ENCODE assay signal across 8 cellular contexts in the genomic region with DNA sequence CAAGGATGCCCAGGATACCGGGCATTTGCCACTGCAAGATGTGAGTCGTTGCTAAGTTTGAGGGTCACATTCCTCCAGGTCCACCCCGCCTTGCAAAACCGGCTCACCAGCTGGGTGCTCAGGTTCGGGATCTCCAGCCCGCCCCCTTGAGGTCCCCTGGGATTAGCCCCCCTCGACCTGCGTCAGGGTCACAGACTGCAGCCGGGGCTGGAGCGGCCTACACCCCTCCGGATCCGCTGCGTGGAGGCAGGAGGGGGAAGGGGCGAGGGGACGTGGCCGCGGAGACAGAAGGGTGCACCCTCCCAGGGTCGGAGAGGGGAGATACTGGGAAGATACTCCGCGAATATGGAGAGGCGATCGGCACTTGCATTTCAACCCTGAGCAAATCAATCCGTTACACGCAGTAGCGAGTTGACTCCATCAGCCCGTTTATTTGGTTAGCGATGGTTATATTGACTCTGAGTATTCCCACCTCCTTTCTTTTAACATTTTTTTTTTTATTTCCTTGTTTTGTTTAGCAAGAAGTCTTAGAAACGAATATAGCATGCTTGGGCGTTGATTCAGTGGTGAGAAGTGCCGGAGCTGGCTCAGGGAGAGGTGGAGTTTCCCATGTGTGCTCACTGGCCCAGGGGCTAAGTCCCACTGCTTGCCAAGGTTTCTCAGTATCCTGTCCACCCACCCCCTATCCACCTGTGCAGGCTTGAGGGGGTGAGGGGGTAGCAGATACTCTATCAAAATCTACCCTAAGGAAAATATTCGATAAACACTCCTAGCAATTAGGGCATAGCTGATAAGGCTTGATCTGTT. TPM values are rescaled to one million over a fixed set of nuclear protein-coding genes. Genes with fewer than 3 reads are reported as not detected.
DNase-seq lines count a peak whose midpoint lies in the region; ATAC-seq and TF ChIP-seq lines count a peak whose summit lies in the region.

No MANE protein-coding gene starts in this region.

- H3K9me3 ChIP-seq in heart left ventricle = no peaks in the 10 kb centered on the region

- intact Hi-C loops in heart left ventricle (cut with DNase I) = loop anchor here in 5 of 10 donors (5.0 to 10.0 kb wide), 4 partner anchors 37 to 134 kb away; a partner anchor contains a TSS

- ATAC-seq in GM18498 (IDR thresholded peaks at IDR 0.05; ENCODE audit: unreplicated experiment) (peak; percentile 35), HG03045 (IDR thresholded peaks at IDR 0.05; ENCODE audit: unreplicated experiment) (peak; percentile 33), heart left ventricle (peak; percentile 59 to 80 (median 62))

- peak overlapping the region; percentile 75 for H3K27ac Mint-ChIP-seq in osteocyte (ENCODE audit: unreplicated experiment)

- 2% methylated on average over 30 to 31 of the region's 31 CpGs for WGBS in adipose tissue, 3 donors
- 7 to 12% (median 9%) methylated on average over 26 to 31 of the region's 31 CpGs for WGBS in heart left ventricle, 4 donors

- peak; percentile 58 for DNase-seq in AG08395 (ENCODE audit: low spot score)
- DNase-seq in OCI-M1 (lab: John Stamatoyannopoulos, UW) = peak; percentile 73
- DNase-seq in heart left ventricle = peak; percentile 60 to 78 (median 72)
- DNase-seq in osteocyte (ENCODE audit: extremely low spot score, unreplicated experiment) = peak; percentile 85
- no peak for DNase-seq in NCI-H446 treated with DMSO at 0.1 percent for 48 hours (lab: John Stamatoyannopoulos, UW)

- H3K36me3 ChIP-seq in heart left ventricle = peaks cover 0 to 7% (median 0%) of the 10 kb centered on the region in 9 donors

- H3K4me1 Mint-ChIP-seq in osteocyte (ENCODE audit: unreplicated experiment) = peaks cover 48% of the 10 kb centered on the region

- peak overlapping the region; percentile 88 to 100 (median 98) for H3K4me3 ChIP-seq in heart left ventricle

- peak overlapping the region; percentile 85 for H3K4me3 Mint-ChIP-seq in osteocyte (ENCODE audit: unreplicated experiment)

- H3K9me3 Mint-ChIP-seq in osteocyte (ENCODE audit: unreplicated experiment) = no peaks in the 10 kb centered on the region

- H3K27ac ChIP-seq in adipose tissue (ENCODE audit: low read depth, low read length) (peak overlapping the region; percentile 66), heart left ventricle (peak overlapping the region; percentile 90 to 100 (median 98))

- H3K36me3 Mint-ChIP-seq in osteocyte (ENCODE audit: unreplicated experiment) = no peaks in the 10 kb centered on the region

- no peaks in the 10 kb centered on the region for H3K27me3 Mint-ChIP-seq in osteocyte (ENCODE audit: unreplicated experiment)

- TF ChIP-seq POLR2A in heart left ventricle (IDR thresholded peaks at IDR 0.05) = peak in 1 of 2 donors; percentile 19

- peaks cover 2 to 59% (median 31%) of the 10 kb centered on the region in 12 donors for H3K4me1 ChIP-seq in heart left ventricle

- TF ChIP-seq CTCF in heart left ventricle (IDR thresholded peaks at IDR 0.05) (peak in 3 of 12 donors; percentile 4 to 9 (median 6)), osteocyte (IDR thresholded peaks at IDR 0.05) (peak; percentile 11)

- H3K27me3 ChIP-seq in heart left ventricle = no peaks in the 10 kb centered on the region

RNA-seq across cellular contexts. Expression of a gene that starts 1.0 kb away (rescaled TPM):
- polyA plus RNA-seq in adipose tissue = 10 to 100 TPM in 2 of 3 donors, 1 to 10 TPM in 1; 5.3 to 21.2 (median 16.0) TPM
- total RNA-seq in heart left ventricle = 10 to 100 TPM in 7 of 9 donors, 1 to 10 TPM in 2; 6.5 to 46.7 (median 12.9) TPM
- 1 to 10 TPM; 8.2 to 9.6 TPM for polyA plus RNA-seq in heart left ventricle
- total RNA-seq in osteocyte = 15.9 and 17.9 TPM in 2 replicates

RNA-seq across cellular contexts. Expression of a gene that starts 35.4 kb away (rescaled TPM):
- 10 to 100 TPM; 22.2 to 33.3 (median 29.3) TPM for polyA plus RNA-seq in adipose tissue
- 10 to 100 TPM in 3 of 9 donors, 1 to 10 TPM in 6; 4.5 to 28.2 (median 8.3) TPM for total RNA-seq in heart left ventricle
- polyA plus RNA-seq in heart left ventricle = 10 to 100 TPM in 1 of 2 donors, 1 to 10 TPM in 1; 7.4 to 12.9 TPM
- total RNA-seq in osteocyte = 21.1 and 21.7 TPM in 2 replicates
